In the genomic region with DNA sequence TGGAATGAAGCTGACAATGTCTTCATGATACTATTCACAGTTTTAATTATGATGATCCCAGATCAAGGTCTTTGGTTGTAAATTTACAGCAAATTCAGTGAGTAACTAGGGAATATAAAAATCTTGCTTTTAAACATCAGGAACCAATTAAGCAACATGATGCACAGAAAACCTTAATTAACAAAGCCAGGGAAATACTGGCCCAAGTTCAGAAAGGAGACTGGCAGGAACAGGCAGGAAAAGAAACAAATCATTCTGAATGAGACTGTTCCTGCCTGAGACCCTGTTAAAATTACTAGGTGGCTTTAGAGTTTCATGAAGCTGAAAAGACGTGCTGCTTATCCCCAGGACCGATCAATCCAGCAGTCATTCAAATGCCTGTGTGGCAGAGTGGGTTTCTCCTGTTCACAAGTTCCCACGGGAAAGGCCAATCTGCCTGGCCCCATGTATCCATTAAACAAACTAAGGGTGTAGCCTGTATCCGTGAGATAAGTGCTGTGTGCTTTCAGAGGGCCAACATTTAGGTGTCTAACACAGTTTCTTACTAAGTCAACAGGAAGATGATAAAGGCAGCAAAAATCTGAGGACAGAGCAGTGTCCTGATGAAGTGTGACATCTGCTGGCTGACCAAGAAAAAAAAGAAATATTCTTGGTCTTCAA, we compare ENCODE assay signal across 8 cellular contexts. TPM values are rescaled to one million over a fixed set of nuclear protein-coding genes. Genes with fewer than 3 reads are reported as not detected.
A peak's percentile ranks its signal among the peaks of the same experiment; 100 is the strongest.
DNase-seq lines count a peak whose midpoint lies in the region; ATAC-seq and TF ChIP-seq lines count a peak whose summit lies in the region.

No MANE protein-coding gene starts in this region.

- intact Hi-C loops in stomach (cut with DNase I; ENCODE audit: low total_unique reads) (no loop called here), posterior vena cava (cut with DNase I) (loop anchor here in 1 of 2 donors (10.0 kb wide), 1 partner anchor 503 kb away; no protein-coding TSS in a partner anchor)
- intact Hi-C loops in activated T-helper 1 cell treated with anti-CD3 and anti-CD28 coated beads, Interleukin-12 subunit alpha, Interleukin-12 subunit beta, Interleukin-2, Interleukin-4 antibody, amounts not matched to agents 30 ng/mL and 10 ng/mL and 1 ng/mL, durations not matched to agents 14 hours and 24 hours and 36 hours (cut with micrococcal nuclease): loop anchor here (1.0 kb wide), 1 partner anchor 334 kb away; no protein-coding TSS in a partner anchor

- DNase-seq in CD4-positive, CD25-positive, alpha-beta regulatory T cell: peak in 2 of 3 donors; percentile 68 to 86
- DNase-seq in HT-29 (ENCODE audit: low spot score) (peak; percentile 57), amniotic epithelial cell (ENCODE audit: low read depth) (peak; percentile 80), right atrium auricular region (ENCODE audit: low spot score) (peak; percentile 61), stomach (no peak), posterior vena cava (ENCODE audit: low spot score) (no peak)
- DNase-seq in activated T-helper 1 cell treated with anti-CD3 and anti-CD28 coated beads, Interleukin-12 subunit alpha, Interleukin-12 subunit beta, Interleukin-2, Interleukin-4 antibody, amounts not matched to agents 30 ng/mL and 10 ng/mL and 1 ng/mL, durations not matched to agents 14 hours and 24 hours and 36 hours (ENCODE audit: low spot score): no peak
- no peak for DNase-seq in stimulated activated CD4-positive, alpha-beta T cell treated with anti-CD3 and anti-CD28 coated beads, Interleukin-2, amount 100 ng/mL, for 24 hours

- H3K27ac Mint-ChIP-seq in CD4-positive, CD25-positive, alpha-beta regulatory T cell: peak overlapping the region; percentile 90 to 98 (median 93)
- no peak overlapping the region for H3K27ac Mint-ChIP-seq in activated T-helper 1 cell treated with anti-CD3 and anti-CD28 coated beads, Interleukin-12 subunit alpha, Interleukin-12 subunit beta, Interleukin-2, Interleukin-4 antibody, amounts not matched to agents 30 ng/mL and 10 ng/mL and 1 ng/mL, durations not matched to agents 14 hours and 24 hours and 36 hours

- TF ChIP-seq EP300 in stomach (IDR thresholded peaks at IDR 0.05): no peak

- peaks cover 4% of the 10 kb centered on the region for H3K36me3 Mint-ChIP-seq in CD4-positive, CD25-positive, alpha-beta regulatory T cell
- peaks cover 20% of the 10 kb centered on the region for H3K36me3 Mint-ChIP-seq in activated T-helper 1 cell treated with anti-CD3 and anti-CD28 coated beads, Interleukin-12 subunit alpha, Interleukin-12 subunit beta, Interleukin-2, Interleukin-4 antibody, amounts not matched to agents 30 ng/mL and 10 ng/mL and 1 ng/mL, durations not matched to agents 14 hours and 24 hours and 36 hours (ENCODE audit: low read depth)

- H3K9me3 ChIP-seq in CD4-positive, CD25-positive, alpha-beta regulatory T cell (ENCODE audit: control insufficient read depth in 2 of 2, low read length in 2 of 2): no peaks in the 10 kb centered on the region
- H3K9me3 ChIP-seq in right atrium auricular region (no peaks in the 10 kb centered on the region), stomach (no peaks in the 10 kb centered on the region)

- ATAC-seq in CD4-positive, CD25-positive, alpha-beta regulatory T cell (ENCODE audit: low read depth in 2 of 2): peak; percentile 72 to 89

- peak overlapping the region; percentile 28 for H3K4me3 ChIP-seq in CD4-positive, CD25-positive, alpha-beta regulatory T cell (ENCODE audit: low read depth, low read length)
- no peak overlapping the region for H3K4me3 ChIP-seq in right atrium auricular region
- no peak overlapping the region for H3K4me3 ChIP-seq in stomach

- WGBS in stomach, 5 donors: 24 to 42% (median 36%) methylated on average over 4 of the region's 4 CpGs

- TF ChIP-seq CTCF in right atrium auricular region (IDR thresholded peaks at IDR 0.05) (peak in 1 of 2 donors; percentile 61), stomach (IDR thresholded peaks at IDR 0.05) (peak in 2 of 7 experiments; percentile 12 to 16)

- peaks cover 3% of the 10 kb centered on the region for H3K36me3 ChIP-seq in CD4-positive, CD25-positive, alpha-beta regulatory T cell (ENCODE audit: control insufficient read depth, insufficient read depth, low read length)
- no peaks in the 10 kb centered on the region for H3K36me3 ChIP-seq in right atrium auricular region
- H3K36me3 ChIP-seq in stomach: peaks cover 6 to 19% (median 13%) of the 10 kb centered on the region in 4 donors

- no peaks in the 10 kb centered on the region for H3K9me3 Mint-ChIP-seq in CD4-positive, CD25-positive, alpha-beta regulatory T cell
- H3K9me3 Mint-ChIP-seq in activated T-helper 1 cell treated with anti-CD3 and anti-CD28 coated beads, Interleukin-12 subunit alpha, Interleukin-12 subunit beta, Interleukin-2, Interleukin-4 antibody, amounts not matched to agents 30 ng/mL and 10 ng/mL and 1 ng/mL, durations not matched to agents 14 hours and 24 hours and 36 hours: no peaks in the 10 kb centered on the region

- peaks cover 8% of the 10 kb centered on the region for H3K4me1 ChIP-seq in CD4-positive, CD25-positive, alpha-beta regulatory T cell (ENCODE audit: control insufficient read depth, insufficient read depth, low read length, poor library complexity, severe bottlenecking)
- H3K4me1 ChIP-seq in right atrium auricular region (no peaks in the 10 kb centered on the region), stomach (peaks cover 0 to 19% (median 8%) of the 10 kb centered on the region in 4 donors)

- H3K27me3 Mint-ChIP-seq in CD4-positive, CD25-positive, alpha-beta regulatory T cell: no peaks in the 10 kb centered on the region
- H3K27me3 Mint-ChIP-seq in activated T-helper 1 cell treated with anti-CD3 and anti-CD28 coated beads, Interleukin-12 subunit alpha, Interleukin-12 subunit beta, Interleukin-2, Interleukin-4 antibody, amounts not matched to agents 30 ng/mL and 10 ng/mL and 1 ng/mL, durations not matched to agents 14 hours and 24 hours and 36 hours (ENCODE audit: insufficient read depth): no peaks in the 10 kb centered on the region

- TF ChIP-seq POLR2A in stomach (IDR thresholded peaks at IDR 0.05): no peak

- H3K4me1 Mint-ChIP-seq in CD4-positive, CD25-positive, alpha-beta regulatory T cell: peaks cover 7 to 18% (median 16%) of the 10 kb centered on the region in 4 donors
- H3K4me1 Mint-ChIP-seq in activated T-helper 1 cell treated with anti-CD3 and anti-CD28 coated beads, Interleukin-12 subunit alpha, Interleukin-12 subunit beta, Interleukin-2, Interleukin-4 antibody, amounts not matched to agents 30 ng/mL and 10 ng/mL and 1 ng/mL, durations not matched to agents 14 hours and 24 hours and 36 hours (ENCODE audit: low read depth): no peaks in the 10 kb centered on the region

- no peaks in the 10 kb centered on the region for H3K27me3 ChIP-seq in CD4-positive, CD25-positive, alpha-beta regulatory T cell (ENCODE audit: control insufficient read depth, insufficient read depth, low read length)
- H3K27me3 ChIP-seq in right atrium auricular region (no peaks in the 10 kb centered on the region), stomach (no peaks in the 10 kb centered on the region)

- peak overlapping the region in 1 of 4 donors; percentile 41 for H3K4me3 Mint-ChIP-seq in CD4-positive, CD25-positive, alpha-beta regulatory T cell
- no peak overlapping the region for H3K4me3 Mint-ChIP-seq in activated T-helper 1 cell treated with anti-CD3 and anti-CD28 coated beads, Interleukin-12 subunit alpha, Interleukin-12 subunit beta, Interleukin-2, Interleukin-4 antibody, amounts not matched to agents 30 ng/mL and 10 ng/mL and 1 ng/mL, durations not matched to agents 14 hours and 24 hours and 36 hours

- peak overlapping the region; percentile 24 for H3K27ac ChIP-seq in CD4-positive, CD25-positive, alpha-beta regulatory T cell (ENCODE audit: insufficient read depth, low read length, poor library complexity, severe bottlenecking)
- H3K27ac ChIP-seq in right atrium auricular region: peak overlapping the region; percentile 21 to 50
- peak overlapping the region in 4 of 5 donors; percentile 29 to 47 (median 46) for H3K27ac ChIP-seq in stomach

RNA-seq across cellular contexts. Expression of a gene that starts 34.4 kb away (rescaled TPM):
- 5.8 TPM for total RNA-seq in CD4-positive, CD25-positive, alpha-beta regulatory T cell
- 1 to 10 TPM; 2.0 to 4.4 (median 3.4) TPM for polyA plus RNA-seq in CD4-positive, CD25-positive, alpha-beta regulatory T cell
- 22.1 and 24.3 TPM in 2 replicates for total RNA-seq in HT-29 (2014; rRNA removed; shearing (Covaris generic))
- total RNA-seq in right atrium auricular region: 1 to 10 TPM; 4.3 to 7.8 TPM
- 10 to 100 TPM in 4 of 5 donors, under 1 TPM in 1; 0.58 to 24.2 (median 16.1) TPM for total RNA-seq in stomach
- 1 to 10 TPM; 3.5 to 5.5 (median 4.6) TPM for polyA plus RNA-seq in stomach
- 47.8 and 50.7 TPM in 2 replicates for total RNA-seq in activated T-helper 1 cell treated with anti-CD3 and anti-CD28 coated beads, Interleukin-12 subunit alpha, Interleukin-12 subunit beta, Interleukin-2, Interleukin-4 antibody, amounts not matched to agents 30 ng/mL and 10 ng/mL and 1 ng/mL, durations not matched to agents 14 hours and 24 hours and 36 hours
- total RNA-seq in posterior vena cava: 10 to 100 TPM in 1 of 2 donors, 1 to 10 TPM in 1; 7.2 to 11.3 TPM

RNA-seq across cellular contexts. Expression of a gene that starts 44.3 kb away (rescaled TPM):
- total RNA-seq in CD4-positive, CD25-positive, alpha-beta regulatory T cell: 25.5 TPM
- polyA plus RNA-seq in CD4-positive, CD25-positive, alpha-beta regulatory T cell: 10 to 100 TPM; 13.2 to 19.3 (median 18.7) TPM
- 5.7 and 7.4 TPM in 2 replicates for total RNA-seq in HT-29 (2014; rRNA removed; shearing (Covaris generic))
- 10 to 100 TPM; 11.6 to 11.9 TPM for total RNA-seq in right atrium auricular region
- total RNA-seq in stomach: 10 to 100 TPM in 3 of 5 donors, 1 to 10 TPM in 2; 4.9 to 79.4 (median 15.8) TPM
- polyA plus RNA-seq in stomach: 10 to 100 TPM in 1 of 3 donors, 1 to 10 TPM in 2; 8.7 to 11.2 (median 8.9) TPM
- total RNA-seq in activated T-helper 1 cell treated with anti-CD3 and anti-CD28 coated beads, Interleukin-12 subunit alpha, Interleukin-12 subunit beta, Interleukin-2, Interleukin-4 antibody, amounts not matched to agents 30 ng/mL and 10 ng/mL and 1 ng/mL, durations not matched to agents 14 hours and 24 hours and 36 hours: 21.9 and 32.5 TPM in 2 replicates
- 10 to 100 TPM; 13.9 to 16.1 TPM for total RNA-seq in posterior vena cava

Comparison
In these comparisons a context has a peak if more than half of its experiments do, and no peak if none do; other contexts are left out.
1. DNase-seq: peak in CD4-positive, CD25-positive, alpha-beta regulatory T cell (2 of 3), HT-29 (single experiment), amniotic epithelial cell (single experiment) and right atrium auricular region (single experiment); none in stomach (single experiment), activated T-helper 1 cell treated with anti-CD3 and anti-CD28 coated beads, Interleukin-12 subunit alpha, Interleukin-12 subunit beta, Interleukin-2, Interleukin-4 antibody, amounts not matched to agents 30 ng/mL and 10 ng/mL and 1 ng/mL, durations not matched to agents 14 hours and 24 hours and 36 hours (single experiment), posterior vena cava (single experiment) and stimulated activated CD4-positive, alpha-beta T cell treated with anti-CD3 and anti-CD28 coated beads, Interleukin-2, amount 100 ng/mL, for 24 hours (0 of 2).
2. Peak in every context shown above with its lines, with median percentiles within 50 percentile points of each other: H3K27ac ChIP-seq.